In genomic region chr20:36951198-36951976, GRCh38 we compare ENCODE assay signal across 9 cellular contexts. TPM values are rescaled to one million over a fixed set of nuclear protein-coding genes. Genes with fewer than 3 reads are reported as not detected.
DNase-seq lines count a peak whose midpoint lies in the region; ATAC-seq, FAIRE-seq and TF ChIP-seq lines count a peak whose summit lies in the region.
"Had no signal": no experiment of that assay in that cellular context is flagged by ENCODE, and none has a peak within 500 bp of the region (broad histone marks: within the 10 kb centered on the region; RNA-seq: fewer than 3 reads in every experiment).

TSS of gene SAMHD1 (minus strand) at chr20:36951708. CDS start at chr20:36951643, 65 bp downstream.

- H3K36me3 ChIP-seq in kidney (ENCODE audit: control insufficient read depth in 1 of 2, insufficient read depth in 2 of 2, low read length in 2 of 2) = no peaks in the 10 kb centered on the region

- intact Hi-C loops in kidney (cut with DNase I) = no loop called here

- TF ChIP-seq CTCF in AG09319 (IDR thresholded peaks at IDR 0.05; ENCODE audit: low read depth, low read length) (no peak; the same call in 1 of the 2 replicates), kidney (IDR thresholded peaks at IDR 0.05; ENCODE audit: borderline replicate concordance, extremely low read depth, insufficient read depth) (peak; percentile 2)

- peak within 1 kb of the TSS; percentile 65 to 81 for H3K9ac ChIP-seq in kidney (ENCODE audit: low read length in 2 of 2)

- no peaks in the 10 kb centered on the region for H3K9me3 ChIP-seq in kidney (ENCODE audit: control insufficient read depth in 1 of 2, low read length in 2 of 2)

- peaks cover 0 to 4% of the 10 kb centered on the region in 2 donors for H3K4me1 ChIP-seq in kidney (ENCODE audit: control insufficient read depth in 1 of 2, insufficient read depth in 1 of 2, low read depth in 1 of 2, low read length in 2 of 2)

- peak within 1 kb of the TSS; percentile 85 to 94 for H3K4me3 ChIP-seq in kidney (ENCODE audit: low read length in 2 of 2)

- DNase-seq in AG09319 (ENCODE audit: extremely low read depth, low read depth) (peak; percentile 98), NCI-H446 treated with DMSO at 0.1 percent for 48 hours (lab: John Stamatoyannopoulos, UW) (peak; percentile 96), cerebellar nuclear complex (lab: John Stamatoyannopoulos, UW) (peak; percentile 96 to 97), kidney (peak; percentile 99)
- peak; percentile 93 for DNase-seq in activated CD4-positive, CD25-positive, alpha-beta regulatory T cell treated with anti-CD3 and anti-CD28 coated beads, Interleukin-2, amount 50 U/mL, for 72 hours
- DNase-seq in stimulated activated CD4-positive, alpha-beta T cell treated with anti-CD3 and anti-CD28 coated beads, Interleukin-15, amount 100 ng/mL, for 24 hours = peak; percentile 95

- no peak for FAIRE-seq in kidney (lab: Jason Lieb, UNC)
- FAIRE-seq: colon had no signal

- ATAC-seq in GM19023 (IDR thresholded peaks at IDR 0.05; ENCODE audit: unreplicated experiment) (peak; percentile 94), HG03280 (IDR thresholded peaks at IDR 0.05; ENCODE audit: unreplicated experiment) (peak; percentile 92)

- H3K27ac ChIP-seq in kidney (ENCODE audit: low read depth in 2 of 2, low read length in 2 of 2) = peak within 1 kb of the TSS; percentile 51 to 52

RNA-seq across cellular contexts. Expression of gene SAMHD1, which starts in this region (rescaled TPM):
- total RNA-seq in kidney = 94.1 TPM
- polyA plus RNA-seq in kidney (ENCODE audit: insufficient read depth, low read depth, low replicate concordance) = 13.7 TPM

Comparison
In these comparisons a context has a peak if more than half of its experiments do, and no peak if none do; other contexts are left out.
1. Peak in every context shown above with its lines: DNase-seq, ATAC-seq, H3K4me3 ChIP-seq and H3K27ac ChIP-seq.